Comparison of ENCODE assay signal across 1 cellular context in genomic region chr13:41502021-41502420, GRCh38.
TF ChIP-seq lines count a peak whose summit lies in the region.

No MANE protein-coding gene starts in this region.

TF ChIP-seq in HEK293T, 16 proteins besides CTCF, POLR2A, EP300 and RAD21 (continued from another document):
- no peak for TF ChIP-seq FOXM1 (IDR thresholded peaks at IDR 0.05; ENCODE audit: borderline replicate concordance)
- TF ChIP-seq LEF1 (IDR thresholded peaks at IDR 0.05; ENCODE audit: borderline replicate concordance), result no peak
- no peak for TF ChIP-seq HDGF (IDR thresholded peaks at IDR 0.05; ENCODE audit: borderline replicate concordance)
- no peak for TF ChIP-seq BHLHE40 (IDR thresholded peaks at IDR 0.05; ENCODE audit: borderline replicate concordance)
- no peak for TF ChIP-seq TARDBP (IDR thresholded peaks at IDR 0.05)
- no peak for TF ChIP-seq ARNT (IDR thresholded peaks at IDR 0.05)
TF ChIP-seq in HEK293T: peak in this region for 0.
